ENCODE assay signal across 23 cellular contexts in genomic region chr3:169687603-169688002, GRCh38. TPM values are rescaled to one million over a fixed set of nuclear protein-coding genes. Genes with fewer than 3 reads are reported as not detected.
DNase-seq lines count a peak whose midpoint lies in the region; ATAC-seq and TF ChIP-seq lines count a peak whose summit lies in the region.
"Had no signal": no experiment of that assay in that cellular context is flagged by ENCODE, and none has a peak within 500 bp of the region (broad histone marks: within the 10 kb centered on the region; RNA-seq: fewer than 3 reads in every experiment).

No MANE protein-coding gene starts in this region.

- POLR2A ChIA-PET in OCI-LY7 (lab: Charles Lee) = interaction anchor here (1.1 kb wide), 1 partner anchor 77 kb away, joined by 6 read pairs; no protein-coding TSS in a partner anchor

- H3K79me2 ChIP-seq in Loucy (ENCODE audit: insufficient read depth, low read length) (no peaks in the 10 kb centered on the region), smooth muscle cell (ENCODE audit: low read depth) (no peaks in the 10 kb centered on the region), OCI-LY7 (ENCODE audit: insufficient read depth, low read depth, low read length) (no peaks in the 10 kb centered on the region)

- ATAC-seq in left colon (peak; percentile 82), HG03045 (IDR thresholded peaks at IDR 0.05; ENCODE audit: unreplicated experiment) (no peak)
- ATAC-seq: GM12878 had no signal

- peak overlapping the region; percentile 74 for H3K4me2 ChIP-seq in Loucy (ENCODE audit: low read depth, low read length, poor library complexity, severe bottlenecking)
- H3K4me2 ChIP-seq in smooth muscle cell = no peak overlapping the region
- H3K4me2 ChIP-seq in OCI-LY7 (ENCODE audit: low read length) = no peak overlapping the region
- H3K4me2 ChIP-seq: BLaER1 had no signal

- H3F3A ChIP-seq in Loucy (ENCODE audit: low read depth) (peaks cover 13% of the 10 kb centered on the region), smooth muscle cell (ENCODE audit: low read depth) (no peaks in the 10 kb centered on the region)

- CTCF ChIA-PET in OCI-LY7 (lab: Charles Lee; ENCODE audit: unreplicated experiment) = no interaction called here

- H3K9me2 ChIP-seq in Loucy (replicated peaks; ENCODE audit: low read depth, low read length) = no peaks in the 10 kb centered on the region
- H3K9me2 ChIP-seq in OCI-LY7 (ENCODE audit: insufficient read depth, low read length) = no peaks in the 10 kb centered on the region

- no TSS peak for BruUV-seq in OCI-LY7 (replicated peaks; lab: Mats Ljungman, UMichigan)

- H4K20me1 ChIP-seq in Loucy (ENCODE audit: insufficient read depth, low read length, poor library complexity, severe bottlenecking) = no peaks in the 10 kb centered on the region
- H4K20me1 ChIP-seq in smooth muscle cell (ENCODE audit: low read depth) = no peaks in the 10 kb centered on the region
- H4K20me1 ChIP-seq in OCI-LY7 (ENCODE audit: insufficient read depth, low read length) = no peaks in the 10 kb centered on the region
- H4K20me1 ChIP-seq: BLaER1 had no signal

- DNase-seq in left colon (no peak), smooth muscle cell (lab: John Stamatoyannopoulos, UW; ENCODE audit: unreplicated experiment) (no peak), OCI-LY7 (ENCODE audit: low spot score) (no peak)
- DNase-seq: 8988T; ACHN; BE2C; C1 segment of cervical spinal cord; CD4-positive, alpha-beta memory T cell; CD8-positive, alpha-beta memory T cell; COR-L47; DMS 273 treated with DMSO at 0.1 percent for 48 hours; DMS79; DND-41; EL; GDM1 had no signal

- H3K4me3 ChIP-seq in Loucy (ENCODE audit: low read length, poor library complexity, severe bottlenecking) = peak overlapping the region; percentile 51
- H3K4me3 ChIP-seq in smooth muscle cell = no peak overlapping the region
- no peak overlapping the region for H3K4me3 ChIP-seq in OCI-LY7 (ENCODE audit: low read depth, low read length, poor library complexity, severe bottlenecking)
- H3K4me3 ChIP-seq: BLaER1, GM12878 had no signal

- TF ChIP-seq CTCF in Loucy (conservative IDR thresholded peaks at IDR 0.05; ENCODE audit: low read length) = no peak
- no peak for TF ChIP-seq CTCF in VCaP (conservative IDR thresholded peaks at IDR 0.05)
- no peak for TF ChIP-seq CTCF in smooth muscle cell (IDR thresholded peaks at IDR 0.05; ENCODE audit: borderline replicate concordance, insufficient read depth, poor library complexity, severe bottlenecking)
- TF ChIP-seq CTCF in OCI-LY7 (conservative IDR thresholded peaks at IDR 0.05; ENCODE audit: low read length) = no peak

- WGBS in smooth muscle cell (ENCODE audit: low lambda C conversion rate) = 100% methylated on average over 1 of the region's 1 CpG

- no peak overlapping the region for H2AFZ ChIP-seq in Loucy (ENCODE audit: low read length)
- no peak overlapping the region for H2AFZ ChIP-seq in smooth muscle cell (ENCODE audit: low read depth)
- no peak overlapping the region for H2AFZ ChIP-seq in OCI-LY7 (ENCODE audit: low read length)

- no peaks in the 10 kb centered on the region for H3K27me3 ChIP-seq in Loucy (ENCODE audit: insufficient read depth, low read length, poor library complexity, severe bottlenecking)
- H3K27me3 ChIP-seq in smooth muscle cell (ENCODE audit: low read depth) = peaks cover 12% of the 10 kb centered on the region
- H3K27me3 ChIP-seq: BLaER1 had no signal

- intact Hi-C loops in left colon (cut with DNase I, micrococcal nuclease) = no loop called here
- intact Hi-C loops in OCI-LY7 (cut with micrococcal nuclease; ENCODE audit: unreplicated experiment) = no loop called here

- H3K9ac ChIP-seq in Loucy (ENCODE audit: low read depth, low read length, poor library complexity, severe bottlenecking) (peak overlapping the region; percentile 35), smooth muscle cell (ENCODE audit: low read depth) (no peak overlapping the region)
- H3K9ac ChIP-seq: BLaER1 had no signal

- no peaks in the 10 kb centered on the region for H3K9me3 ChIP-seq in Loucy (ENCODE audit: insufficient read depth, low read depth, low read length)
- no peaks in the 10 kb centered on the region for H3K9me3 ChIP-seq in smooth muscle cell (replicated peaks; ENCODE audit: low read depth)
- no peaks in the 10 kb centered on the region for H3K9me3 ChIP-seq in OCI-LY7 (ENCODE audit: low read length)
- H3K9me3 ChIP-seq: BE2C, BLaER1 had no signal

- H3K4me1 ChIP-seq in Loucy (ENCODE audit: insufficient read depth, low read length, poor library complexity, severe bottlenecking) (peaks cover 36% of the 10 kb centered on the region), smooth muscle cell (ENCODE audit: low read depth) (no peaks in the 10 kb centered on the region), OCI-LY7 (ENCODE audit: insufficient read depth, low read length, poor library complexity, severe bottlenecking) (no peaks in the 10 kb centered on the region)
- H3K4me1 ChIP-seq: BE2C, BLaER1 had no signal

- H3K27ac ChIP-seq in VCaP (peak overlapping the region; percentile 27), smooth muscle cell (ENCODE audit: low read depth) (no peak overlapping the region), OCI-LY7 (ENCODE audit: low read depth, low read length, poor library complexity, severe bottlenecking) (no peak overlapping the region)
- H3K27ac ChIP-seq: BLaER1 had no signal

- H3K36me3 ChIP-seq in Loucy (ENCODE audit: insufficient read depth, low read length) (no peaks in the 10 kb centered on the region), smooth muscle cell (ENCODE audit: low read depth) (no peaks in the 10 kb centered on the region), OCI-LY7 (ENCODE audit: insufficient read depth, low read length) (no peaks in the 10 kb centered on the region)
- H3K36me3 ChIP-seq: BE2C, BLaER1 had no signal

RNA-seq across cellular contexts. Expression of gene MECOM, which starts 24.1 kb away (rescaled TPM):
- total RNA-seq in left colon (100 to 1,000 TPM in 1 of 2 donors, 10 to 100 TPM in 1; 73.2 to 140 TPM), smooth muscle cell (0.18 and 0.27 TPM in 2 replicates), OCI-LY7 (2022) (not detected in 2 replicates)
- 0.78 TPM in 1 of 2 replicates, not detected in the other for polyA plus RNA-seq in smooth muscle cell
- total RNA-seq in OCI-LY7 (2014; rRNA removed; shearing (Covaris generic)) = not detected in 2 replicates
- total RNA-seq: A673; CD4-positive, alpha-beta memory T cell; CD4-positive, CD25-positive, alpha-beta regulatory T cell; CD8-positive, alpha-beta memory T cell had no signal
- polyA plus RNA-seq: CD14-positive monocyte; CD8-positive, alpha-beta memory T cell; GM12878 had no signal

Comparison
In these comparisons a context has a peak if more than half of its experiments do, and no peak if none do; other contexts are left out.
1. RNA of gene MECOM, which starts 24.1 kb away (total RNA-seq): 73.2 to 140 TPM in left colon; 0.18 to 0.27 TPM in smooth muscle cell and not detected in OCI-LY7; every median in the first group is over 10 times any median in the second.